ENCODE assay signal across 29 cellular contexts in the genomic region with DNA sequence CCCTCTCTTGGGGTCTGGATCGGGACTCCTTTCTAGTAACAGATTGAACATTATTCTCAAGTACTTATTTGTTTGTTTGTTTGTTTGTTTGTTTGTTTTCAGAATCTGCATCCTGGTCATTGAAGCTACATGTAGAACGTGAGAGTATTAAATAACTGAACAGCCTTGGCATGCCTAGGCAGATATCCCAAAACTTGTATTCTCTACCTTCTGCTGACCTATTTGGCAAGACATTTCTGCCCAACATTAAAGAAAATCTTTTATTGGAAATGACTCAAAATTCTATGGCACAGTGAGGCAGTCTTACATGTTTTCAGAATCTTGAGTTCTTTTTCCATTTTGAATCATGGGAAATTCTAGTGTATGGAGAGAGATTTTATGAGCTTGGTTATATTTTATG.
"Had no signal": no experiment of that assay in that cellular context is flagged by ENCODE, and none has a peak within 500 bp of the region (broad histone marks: within the 10 kb centered on the region; RNA-seq: fewer than 3 reads in every experiment).

No MANE protein-coding gene starts in this region.

- H3K27ac ChIP-seq: cardiac muscle cell, KMS-11, Peyer's patch, SJSA1 had no signal

- H3K4me1 ChIP-seq: Peyer's patch, SJSA1 had no signal

- H3K27me3 ChIP-seq: cardiac muscle cell, Peyer's patch, SJSA1 had no signal

- H3K9me2 ChIP-seq: SK-N-SH had no signal

- ATAC-seq: activated CD4-positive, alpha-beta T cell treated with anti-CD3 and anti-CD28 coated beads for 36 hours; activated CD4-positive, CD25-positive, alpha-beta regulatory T cell treated with anti-CD3 and anti-CD28 coated beads, Interleukin-2, amount 50 U/mL, for 24 hours; activated naive CD8-positive, alpha-beta T cell treated with anti-CD3 and anti-CD28 coated beads, Interleukin-2, amount 50 U/mL, for 24 hours; activated T-cell treated with anti-CD3 and anti-CD28 coated beads, Interleukin-2, amount 50 U/mL, for 4 hours had no signal

- FAIRE-seq: TTC549 had no signal

- H3K4me3 ChIP-seq: cardiac muscle cell, Peyer's patch, SJSA1 had no signal

- H3K9me3 ChIP-seq: Peyer's patch, SK-N-SH had no signal

- H3K9ac ChIP-seq: KMS-11, SK-N-SH had no signal

- DNase-seq: activated CD4-positive, alpha-beta memory T cell treated with anti-CD3 and anti-CD28 coated beads for 36 hours; activated CD4-positive, alpha-beta T cell treated with anti-CD3 and anti-CD28 coated beads for 36 hours; activated CD4-positive, alpha-beta T cell treated with anti-CD3 and anti-CD28 coated beads, Interleukin-2, amount 10 ng/mL, durations not matched to agents 7 days and 5 days; activated CD8-positive, alpha-beta memory T cell treated with anti-CD3 and anti-CD28 coated beads, Interleukin-2, amount 50 U/mL, for 4 hours; activated gamma-delta T cell treated with Interleukin-2 at 50 U/mL for 16 hours; activated naive CD4-positive, alpha-beta T cell treated with anti-CD3 and anti-CD28 coated beads, Interleukin-2, amount 10 ng/mL, durations not matched to agents 7 days and 5 days; activated naive CD8-positive, alpha-beta T cell treated with anti-CD3 and anti-CD28 coated beads, Interleukin-2, amount 50 U/mL, for 24 hours; activated T-cell treated with anti-CD3 and anti-CD28 coated beads for 4 hours; activated T-cell treated with anti-CD3 and anti-CD28 coated beads, Interleukin-2, amount 50 U/mL, for 4 hours; anterior cingulate cortex; NCI-H1105 treated with DMSO at 0.1 percent for 48 hours; NCI-H1436; NCI-H1694; NCI-H1930; NCI-H2081 treated with DMSO at 0.1 percent for 48 hours; NCI-H226; NCI-H446 treated with DMSO at 0.1 percent for 48 hours; NCI-H524; NCI-H69; NCI-H82; Peyer's patch; RPMI8226; SHP77 treated with DMSO at 0.1 percent for 48 hours; SK-N-SH had no signal

- H3K4me2 ChIP-seq: KMS-11, SK-N-SH had no signal

- H3K36me3 ChIP-seq: cardiac muscle cell, Peyer's patch, SJSA1 had no signal
